ENCODE assay signal across 11 cellular contexts in genomic region chr19:40791996-40792395, GRCh38.
DNase-seq lines count a peak whose midpoint lies in the region; ATAC-seq, FAIRE-seq and TF ChIP-seq lines count a peak whose summit lies in the region.
"Had no signal": no experiment of that assay in that cellular context is flagged by ENCODE, and none has a peak within 500 bp of the region (broad histone marks: within the 10 kb centered on the region; RNA-seq: fewer than 3 reads in every experiment).

No MANE protein-coding gene starts in this region.

- H3K4me3 Mint-ChIP-seq in activated naive CD8-positive, alpha-beta T cell treated with anti-CD3 and anti-CD28 coated beads, Interleukin-2, amount 50 U/mL, for 24 hours, result peak overlapping the region; percentile 29
- H3K4me3 Mint-ChIP-seq in nephron progenitor cell, result no peak overlapping the region

- peak overlapping the region; percentile 75 for H3K27ac Mint-ChIP-seq in activated naive CD8-positive, alpha-beta T cell treated with anti-CD3 and anti-CD28 coated beads, Interleukin-2, amount 50 U/mL, for 24 hours
- peak overlapping the region; percentile 51 for H3K27ac Mint-ChIP-seq in nephron progenitor cell

- no peaks in the 10 kb centered on the region for H3K27me3 Mint-ChIP-seq in activated naive CD8-positive, alpha-beta T cell treated with anti-CD3 and anti-CD28 coated beads, Interleukin-2, amount 50 U/mL, for 24 hours
- H3K27me3 Mint-ChIP-seq in nephron progenitor cell (ENCODE audit: low read depth, poor library complexity), result peaks cover 7% of the 10 kb centered on the region

- peak; percentile 31 for FAIRE-seq in GM18507 (lab: Jason Lieb, UNC)
- FAIRE-seq: astrocyte had no signal

- DNase-seq in GM18507 (ENCODE audit: extremely low spot score, insufficient read length, low read depth) (no peak), nephron progenitor cell (no peak), NCI-H187 treated with DMSO at 0.1 percent for 48 hours (lab: John Stamatoyannopoulos, UW) (no peak), AG20443 (ENCODE audit: low spot score) (no peak)
- DNase-seq in activated naive CD8-positive, alpha-beta T cell treated with anti-CD3 and anti-CD28 coated beads, Interleukin-2, amount 50 U/mL, for 24 hours, result no peak
- DNase-seq: heart left ventricle; stimulated activated CD4-positive, alpha-beta T cell treated with anti-CD3 and anti-CD28 coated beads, Interleukin-4, amount 100 ng/mL, for 4 hours; testis had no signal

- no peak for TF ChIP-seq CTCF in nephron progenitor cell (IDR thresholded peaks at IDR 0.05)

- no peaks in the 10 kb centered on the region for H3K9me3 Mint-ChIP-seq in activated naive CD8-positive, alpha-beta T cell treated with anti-CD3 and anti-CD28 coated beads, Interleukin-2, amount 50 U/mL, for 24 hours
- no peaks in the 10 kb centered on the region for H3K9me3 Mint-ChIP-seq in nephron progenitor cell

- ATAC-seq in activated naive CD8-positive, alpha-beta T cell treated with anti-CD3 and anti-CD28 coated beads, Interleukin-2, amount 50 U/mL, for 24 hours, result no peak
- no peak for ATAC-seq in HG02763 (IDR thresholded peaks at IDR 0.05; ENCODE audit: unreplicated experiment)
- ATAC-seq: HCT116, heart left ventricle had no signal

- peaks cover 25% of the 10 kb centered on the region for H3K4me1 Mint-ChIP-seq in activated naive CD8-positive, alpha-beta T cell treated with anti-CD3 and anti-CD28 coated beads, Interleukin-2, amount 50 U/mL, for 24 hours
- peaks cover 26% of the 10 kb centered on the region for H3K4me1 Mint-ChIP-seq in nephron progenitor cell

- peaks cover 16% of the 10 kb centered on the region for H3K36me3 Mint-ChIP-seq in activated naive CD8-positive, alpha-beta T cell treated with anti-CD3 and anti-CD28 coated beads, Interleukin-2, amount 50 U/mL, for 24 hours (ENCODE audit: low read depth)
- peaks cover 6% of the 10 kb centered on the region for H3K36me3 Mint-ChIP-seq in nephron progenitor cell (ENCODE audit: low read depth)
